ENCODE assay signal across 33 cellular contexts in the genomic region with DNA sequence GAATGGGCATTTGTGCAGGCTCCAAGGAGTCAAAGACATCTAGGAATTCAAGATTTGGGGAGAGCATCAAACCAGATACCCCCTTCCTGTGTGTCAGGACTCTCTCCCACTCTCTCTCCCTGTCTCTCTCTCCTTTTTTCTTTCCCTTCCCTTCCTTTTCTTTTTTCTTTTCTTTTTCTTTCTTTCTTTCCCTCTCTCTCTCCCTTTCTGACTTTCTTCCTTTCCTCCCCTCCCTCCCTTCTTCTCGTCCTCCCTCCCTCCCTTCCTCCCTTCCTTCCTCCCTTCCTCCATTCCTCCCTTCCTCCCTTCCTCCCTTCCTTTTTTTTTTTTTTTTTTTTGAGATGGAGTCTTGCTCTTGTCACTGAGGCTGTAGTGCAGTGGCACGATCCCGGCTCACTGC.
"Had no signal": no experiment of that assay in that cellular context is flagged by ENCODE, and none has a peak within 500 bp of the region (broad histone marks: within the 10 kb centered on the region; RNA-seq: fewer than 3 reads in every experiment).

No MANE protein-coding gene starts in this region.

- H3K27me3 ChIP-seq: ascending aorta, body of pancreas, brain microvascular endothelial cell, cardiac muscle cell had no signal

- FAIRE-seq: astrocyte, bronchial epithelial cell had no signal

- H3K27ac ChIP-seq: adrenal gland, ascending aorta, body of pancreas, brain microvascular endothelial cell, breast epithelium, cardiac muscle cell had no signal

- H3K4me3 ChIP-seq: adrenal gland, ascending aorta, body of pancreas, breast epithelium, cardiac muscle cell had no signal

- DNase-seq: activated effector memory CD4-positive, alpha-beta T cell treated with anti-CD3 and anti-CD28 coated beads, Interleukin-2, amount 50 U/mL, for 16 hours; activated effector memory CD4-positive, alpha-beta T cell treated with Interleukin-2 at 50 U/mL for 16 hours; activated gamma-delta T cell; activated gamma-delta T cell treated with Interleukin-2 at 50 U/mL for 16 hours; activated naive CD4-positive, alpha-beta T cell; activated naive CD4-positive, alpha-beta T cell treated with anti-CD3 and anti-CD28 coated beads for 36 hours; activated naive CD4-positive, alpha-beta T cell treated with anti-CD3 and anti-CD28 coated beads, Interleukin-2, amount 10 ng/mL, durations not matched to agents 7 days and 5 days; activated naive CD4-positive, alpha-beta T cell treated with anti-CD3 and anti-CD28 coated beads, Interleukin-2, amount 50 U/mL, for 16 hours; activated naive CD4-positive, alpha-beta T cell treated with Interleukin-2 at 50 U/mL for 16 hours; activated naive CD8-positive, alpha-beta T cell treated with anti-CD3 and anti-CD28 coated beads for 36 hours; activated naive CD8-positive, alpha-beta T cell treated with anti-CD3 and anti-CD28 coated beads, Interleukin-2, amount 10 ng/mL, durations not matched to agents 7 days and 5 days; activated naive CD8-positive, alpha-beta T cell treated with anti-CD3 and anti-CD28 coated beads, Interleukin-2, amount 50 U/mL, for 24 hours; activated T-cell treated with anti-CD3 and anti-CD28 coated beads, Interleukin-2, amount 50 U/mL, for 24 hours; activated T-cell treated with anti-CD3 and anti-CD28 coated beads, Interleukin-2, amount 50 U/mL, for 4 hours; activated T-cell treated with anti-CD3 and anti-CD28 coated beads, Interleukin-2, amount 50 U/mL, for 48 hours; activated T-cell treated with anti-CD3 and anti-CD28 coated beads, Interleukin-2, amount 50 U/mL, for 72 hours; adrenal gland; amniotic stem cell; amygdala; anterior cingulate cortex; aorta; body of pancreas; brain microvascular endothelial cell; caudate nucleus; central memory CD4-positive, alpha-beta T cell; cerebellar nuclear complex had no signal

- ATAC-seq: activated naive CD4-positive, alpha-beta T cell treated with anti-CD3 and anti-CD28 coated beads, Interleukin-2, amount 50 U/mL, for 72 hours; activated naive CD8-positive, alpha-beta T cell treated with anti-CD3 and anti-CD28 coated beads, Interleukin-2, amount 50 U/mL, for 24 hours; activated T-cell treated with anti-CD3 and anti-CD28 coated beads, Interleukin-2, amount 50 U/mL, for 4 hours; activated T-cell treated with anti-CD3 and anti-CD28 coated beads, Interleukin-2, amount 50 U/mL, for 72 hours; activated T-helper 17 cell treated with anti-CD3 and anti-CD28 coated beads, Interleukin-2, amount 50 U/mL, for 72 hours; body of pancreas had no signal

- H3K9me3 ChIP-seq: adrenal gland, ascending aorta, body of pancreas, breast epithelium had no signal

- H3K4me1 ChIP-seq: adrenal gland, ascending aorta, body of pancreas, breast epithelium had no signal

- H3K36me3 ChIP-seq: adrenal gland, ascending aorta, brain microvascular endothelial cell, breast epithelium, cardiac muscle cell had no signal
